ENCODE assay signal across 24 cellular contexts in genomic region chr2:36388472-36388871, GRCh38. TPM values are rescaled to one million over a fixed set of nuclear protein-coding genes. Genes with fewer than 3 reads are reported as not detected.
DNase-seq lines count a peak whose midpoint lies in the region; ATAC-seq, FAIRE-seq and TF ChIP-seq lines count a peak whose summit lies in the region.
"Had no signal": no experiment of that assay in that cellular context is flagged by ENCODE, and none has a peak within 500 bp of the region (broad histone marks: within the 10 kb centered on the region; RNA-seq: fewer than 3 reads in every experiment).

No MANE protein-coding gene starts in this region.

- H4K20me1 ChIP-seq in osteoblast (ENCODE audit: insufficient read depth, low read length): peaks cover 55% of the 10 kb centered on the region

- H3K4me2 ChIP-seq in A549 (peak overlapping the region; percentile 62), osteoblast (ENCODE audit: insufficient read depth, low read length) (peak overlapping the region; percentile 40)

- H3K4me1 ChIP-seq in A549 (peaks cover 96% of the 10 kb centered on the region), RWPE2 (ENCODE audit: insufficient read depth, poor library complexity, severe bottlenecking) (peaks cover 52% of the 10 kb centered on the region), colonic mucosa (no peaks in the 10 kb centered on the region), osteoblast (ENCODE audit: insufficient read depth, low read length) (peaks cover 57% of the 10 kb centered on the region)
- H3K4me1 ChIP-seq in CD8-positive, alpha-beta T cell (ENCODE audit: insufficient read depth, low read length): no peaks in the 10 kb centered on the region

- no peak for FAIRE-seq in A549 (lab: Jason Lieb, UNC)

- peaks cover 7% of the 10 kb centered on the region for H3K4me1 Mint-ChIP-seq in CD8-positive, alpha-beta T cell (ENCODE audit: low read depth)
- H3K4me1 Mint-ChIP-seq in activated T-cell treated with anti-CD3 and anti-CD28 coated beads, Interleukin-2, amount 50 U/mL, for 4 hours (ENCODE audit: low read depth): peaks cover 8% of the 10 kb centered on the region

- DNase-seq in A549 (ENCODE audit: low read depth in 1 of 2, low spot score in 1 of 2) (no peak), RWPE2 (ENCODE audit: low spot score) (no peak), colonic mucosa (no peak), osteoblast (ENCODE audit: insufficient read length, low spot score, missing footprints) (no peak), hippocampal formation (lab: John Stamatoyannopoulos, UW) (no peak)
- no peak for DNase-seq in CD8-positive, alpha-beta T cell
- no peak for DNase-seq in activated T-cell treated with anti-CD3 and anti-CD28 coated beads, Interleukin-2, amount 50 U/mL, for 4 hours
- DNase-seq: ACHN; activated CD4-positive, alpha-beta T cell treated with anti-CD3 and anti-CD28 coated beads, Interleukin-2, amount 50 U/mL, for 4 hours; activated naive CD8-positive, alpha-beta T cell treated with anti-CD3 and anti-CD28 coated beads for 36 hours; activated T-cell treated with anti-CD3 and anti-CD28 coated beads, Interleukin-2, amount 50 U/mL, for 1 hour; caudate nucleus; DMS53; effector memory CD4-positive, alpha-beta T cell; Karpas-422; left colon; NCI-H1105; NCI-H748 treated with DMSO at 0.1 percent for 48 hours; stimulated activated naive CD8-positive, alpha-beta T cell treated with anti-CD3 and anti-CD28 coated beads, Interleukin-15, Interleukin-2, amounts not matched to agents 100 U/mL and 50 U/mL, for 24 hours had no signal

- H3K4me3 Mint-ChIP-seq in CD8-positive, alpha-beta T cell: no peak overlapping the region
- H3K4me3 Mint-ChIP-seq in activated T-cell treated with anti-CD3 and anti-CD28 coated beads, Interleukin-2, amount 50 U/mL, for 4 hours: no peak overlapping the region
- H3K4me3 Mint-ChIP-seq: activated naive CD8-positive, alpha-beta T cell treated with anti-CD3 and anti-CD28 coated beads for 36 hours; CD14-positive monocyte had no signal

- H3K36me3 Mint-ChIP-seq in CD8-positive, alpha-beta T cell: no peaks in the 10 kb centered on the region
- H3K36me3 Mint-ChIP-seq in activated T-cell treated with anti-CD3 and anti-CD28 coated beads, Interleukin-2, amount 50 U/mL, for 4 hours (ENCODE audit: insufficient read depth): no peaks in the 10 kb centered on the region
- H3K36me3 Mint-ChIP-seq: activated naive CD8-positive, alpha-beta T cell treated with anti-CD3 and anti-CD28 coated beads for 36 hours; CD14-positive monocyte had no signal

- H3K36me3 ChIP-seq in RWPE2 (ENCODE audit: low read depth) (peaks cover 27% of the 10 kb centered on the region; the same call in 1 of the 2 replicates), colonic mucosa (no peaks in the 10 kb centered on the region), osteoblast (ENCODE audit: insufficient read depth, low read length) (peaks cover 46% of the 10 kb centered on the region)
- no peaks in the 10 kb centered on the region for H3K36me3 ChIP-seq in CD8-positive, alpha-beta T cell (ENCODE audit: insufficient read depth, low read length)
- H3K36me3 ChIP-seq: HAP-1, prostate gland, vagina had no signal

- H3K4me3 ChIP-seq in A549 (no peak overlapping the region), RWPE2 (ENCODE audit: severe bottlenecking) (no peak overlapping the region), colonic mucosa (no peak overlapping the region), osteoblast (ENCODE audit: insufficient read depth, low read length) (no peak overlapping the region)
- no peak overlapping the region for H3K4me3 ChIP-seq in CD8-positive, alpha-beta T cell (ENCODE audit: low read depth, low read length)
- H3K4me3 ChIP-seq: HAP-1, prostate gland, vagina had no signal

- CTCF ChIA-PET in A549 (lab: Yijun Ruan, JAX): interaction anchor here (1.2 to 1.8 kb wide), 4 partner anchors 11 to 72 kb away, joined by 3 to 9 read pairs (median 4); no protein-coding TSS in a partner anchor
- CTCF ChIA-PET in CD8-positive, alpha-beta T cell (lab: Charles Lee): no interaction called here

- H3K9me3 Mint-ChIP-seq in CD8-positive, alpha-beta T cell: no peaks in the 10 kb centered on the region
- no peaks in the 10 kb centered on the region for H3K9me3 Mint-ChIP-seq in activated T-cell treated with anti-CD3 and anti-CD28 coated beads, Interleukin-2, amount 50 U/mL, for 4 hours
- H3K9me3 Mint-ChIP-seq: activated naive CD8-positive, alpha-beta T cell treated with anti-CD3 and anti-CD28 coated beads for 36 hours had no signal

- H3K9ac ChIP-seq in colonic mucosa (ENCODE audit: low read depth in 2 of 2, low read length in 2 of 2): no peak overlapping the region

- ATAC-seq in A549 (peak; percentile 33 to 35; a peak in 4 of 6 replicates), RWPE2 (ENCODE audit: low read depth) (0 out of 3 replicates have a peak, but pooled peaks have one; percentile 5), HG02763 (IDR thresholded peaks at IDR 0.05; ENCODE audit: unreplicated experiment) (no peak)
- ATAC-seq in CD8-positive, alpha-beta T cell: no peak
- no peak for ATAC-seq in activated T-cell treated with anti-CD3 and anti-CD28 coated beads, Interleukin-2, amount 50 U/mL, for 4 hours
- ATAC-seq: stimulated activated naive CD8-positive, alpha-beta T cell treated with anti-CD3 and anti-CD28 coated beads, Interleukin-15, Interleukin-2, amounts not matched to agents 100 U/mL and 50 U/mL, for 24 hours had no signal

- H3K27ac ChIP-seq in A549 (peak overlapping the region; percentile 66 to 81), RWPE2 (ENCODE audit: poor library complexity, severe bottlenecking) (peak overlapping the region; percentile 76), colonic mucosa (peak overlapping the region; percentile 6), osteoblast (ENCODE audit: low read depth, low read length) (peak overlapping the region; percentile 36)
- H3K27ac ChIP-seq in CD8-positive, alpha-beta T cell (ENCODE audit: low read depth, low read length): no peak overlapping the region
- H3K27ac ChIP-seq: vagina had no signal

- TF ChIP-seq EP300 in A549 (IDR thresholded peaks at IDR 0.05): no peak

- TF ChIP-seq CTCF in A549 (IDR thresholded peaks at IDR 0.05) (no peak), RWPE2 (IDR thresholded peaks at IDR 0.05; ENCODE audit: poor library complexity, severe bottlenecking) (no peak), colonic mucosa (IDR thresholded peaks at IDR 0.05) (no peak), osteoblast (IDR thresholded peaks at IDR 0.05; ENCODE audit: extremely low read depth, low read depth, low read length) (no peak)
- TF ChIP-seq CTCF in CD8-positive, alpha-beta T cell (IDR thresholded peaks at IDR 0.05): no peak

- 33% methylated on average over 3 of the region's 3 CpGs for whole genome bisulfite sequencing in A549 (ENCODE audit: missing lambda C conversion rate)

- no peak for TF ChIP-seq RAD21 in A549 (conservative IDR thresholded peaks at IDR 0.05 in 1 of 2, IDR thresholded peaks at IDR 0.05 in 1 of 2)

- no peak overlapping the region for H2AFZ ChIP-seq in osteoblast (ENCODE audit: low read length)

- H3K27me3 Mint-ChIP-seq in CD8-positive, alpha-beta T cell (ENCODE audit: low read depth): no peaks in the 10 kb centered on the region
- H3K27me3 Mint-ChIP-seq in activated T-cell treated with anti-CD3 and anti-CD28 coated beads, Interleukin-2, amount 50 U/mL, for 4 hours (ENCODE audit: low read depth): peaks cover 2% of the 10 kb centered on the region
- H3K27me3 Mint-ChIP-seq: activated naive CD8-positive, alpha-beta T cell treated with anti-CD3 and anti-CD28 coated beads for 36 hours had no signal

- H3K79me2 ChIP-seq in osteoblast (ENCODE audit: insufficient read depth, low read length): peaks cover 99% of the 10 kb centered on the region

- H3K9me3 ChIP-seq in A549 (no peaks in the 10 kb centered on the region), RWPE2 (ENCODE audit: severe bottlenecking) (no peaks in the 10 kb centered on the region), colonic mucosa (no peaks in the 10 kb centered on the region), osteoblast (ENCODE audit: low read depth, low read length) (no peaks in the 10 kb centered on the region)
- H3K9me3 ChIP-seq in CD8-positive, alpha-beta T cell (ENCODE audit: low read length): no peaks in the 10 kb centered on the region
- H3K9me3 ChIP-seq: HAP-1, prostate gland, vagina had no signal

- POLR2A ChIA-PET in A549 (lab: Yijun Ruan, JAX): interaction anchor here (1.3 kb wide), 1 partner anchor 22 kb away, joined by 3 read pairs; no protein-coding TSS in a partner anchor
- POLR2A ChIA-PET in CD8-positive, alpha-beta T cell (lab: Charles Lee): no interaction called here

- no peak overlapping the region for H3K27ac Mint-ChIP-seq in CD8-positive, alpha-beta T cell
- H3K27ac Mint-ChIP-seq: activated naive CD8-positive, alpha-beta T cell treated with anti-CD3 and anti-CD28 coated beads for 36 hours; CD14-positive monocyte had no signal

- intact Hi-C loops in colonic mucosa (cut with DNase I): no loop called here
- intact Hi-C loops in CD8-positive, alpha-beta T cell (cut with DNase I, micrococcal nuclease): no loop called here

- TF ChIP-seq POLR2A in A549 (IDR thresholded peaks at IDR 0.05; ENCODE audit: low read length): no peak

- H3K27me3 ChIP-seq in RWPE2 (ENCODE audit: insufficient read depth, poor library complexity, severe bottlenecking) (no peaks in the 10 kb centered on the region), colonic mucosa (no peaks in the 10 kb centered on the region), osteoblast (ENCODE audit: insufficient read depth, low read length) (no peaks in the 10 kb centered on the region)
- no peaks in the 10 kb centered on the region for H3K27me3 ChIP-seq in CD8-positive, alpha-beta T cell (ENCODE audit: insufficient read depth, low read length)
- H3K27me3 ChIP-seq: vagina had no signal

TF ChIP-seq in A549, 52 proteins besides CTCF, POLR2A, EP300 and RAD21 (continues in another document):
- no peak for TF ChIP-seq MAFK (IDR thresholded peaks at IDR 0.05; ENCODE audit: partially characterized antibody)
- no peak for TF ChIP-seq PBX3 (IDR thresholded peaks at IDR 0.05)
- TF ChIP-seq HOXB5 (CRISPR knock-in tag; IDR thresholded peaks at IDR 0.05): no peak

RNA-seq across cellular contexts. Expression of gene CRIM1, which starts 32.9 kb away (rescaled TPM):
- 208 and 275 TPM in 2 replicates for polyA plus RNA-seq in A549 (2011; rRNA removed)
- polyA plus RNA-seq in A549 (2012; cell fraction: cytosol; rRNA removed): 133 and 166 TPM in 2 replicates
- 215 and 283 TPM in 2 replicates for polyA plus RNA-seq in A549 (2012; cell fraction: nucleus; rRNA removed)
- 127 to 135 TPM (median 130 TPM) in 3 replicates for polyA plus RNA-seq in A549 (2017; fragmentation: RNase III; extraction: RNeasy Plus Mini Kit Qiagen cat#74134 plus additional on column Dnase treatment)
- polyA minus RNA-seq in A549 (2011; rRNA and poly(A)+ RNA removed): 997 and 1,171 TPM in 2 replicates
- 10 to 100 TPM; 55.7 to 90.7 TPM for total RNA-seq in colonic mucosa
- total RNA-seq in osteoblast: 321 and 362 TPM in 2 replicates
- 1 to 10 TPM; 4.3 to 5.3 TPM for total RNA-seq in CD8-positive, alpha-beta T cell
- total RNA-seq in activated T-cell treated with anti-CD3 and anti-CD28 coated beads, Interleukin-2, amount 50 U/mL, for 4 hours: 10 to 100 TPM; 17.9 to 23.8 (median 22.9) TPM

Comparison
In these comparisons a context has a peak if more than half of its experiments do, and no peak if none do; other contexts are left out.
1. ATAC-seq: peak in A549 (2 of 2) and RWPE2 (single experiment); none in HG02763 (single experiment), CD8-positive, alpha-beta T cell (single experiment) and activated T-cell treated with anti-CD3 and anti-CD28 coated beads, Interleukin-2, amount 50 U/mL, for 4 hours (0 of 2).